In genomic region chr7:155000795-155001194, GRCh38 we compare ENCODE assay signal across 2 cellular contexts.
TF ChIP-seq lines count a peak whose summit lies in the region.

No MANE protein-coding gene starts in this region.

TF ChIP-seq in SK-N-SH, 30 proteins besides CTCF, POLR2A, EP300 and RAD21 (continued from another document):
- TF ChIP-seq USF1 (IDR thresholded peaks at IDR 0.05; ENCODE audit: borderline replicate concordance, low read depth): no peak
- TF ChIP-seq MAX (IDR thresholded peaks at IDR 0.05; ENCODE audit: low read depth): no peak
- TF ChIP-seq TCF12 (IDR thresholded peaks at IDR 0.05): no peak
- no peak for TF ChIP-seq TEAD4 (IDR thresholded peaks at IDR 0.05; ENCODE audit: borderline replicate concordance, insufficient read depth)
- TF ChIP-seq ELF1 (IDR thresholded peaks at IDR 0.05): no peak
- TF ChIP-seq YY1 (IDR thresholded peaks at IDR 0.05; ENCODE audit: low read depth): no peak
- TF ChIP-seq SMC3 (IDR thresholded peaks at IDR 0.05; ENCODE audit: low read depth, low read length): no peak
- TF ChIP-seq MXI1 (IDR thresholded peaks at IDR 0.05; ENCODE audit: low read depth, low read length): no peak
- no peak for TF ChIP-seq CHD2 (IDR thresholded peaks at IDR 0.05; ENCODE audit: low read length, partially characterized antibody)
- TF ChIP-seq GATA2 (CRISPR knock-in tag; IDR thresholded peaks at IDR 0.05): no peak
TF ChIP-seq in SK-N-SH: peak in this region for 0.

TF ChIP-seq in SK-N-SH treated with all-trans-retinoic acid at 6 μM for 48 hours, 23 proteins besides CTCF, POLR2A, EP300 and RAD21 (continued from another document):
- TF ChIP-seq POU6F1 (CRISPR knock-in tag; IDR thresholded peaks at IDR 0.05; ENCODE audit: borderline replicate concordance, low read depth) (no peak), SNAI2 (CRISPR knock-in tag; IDR thresholded peaks at IDR 0.05) (no peak), TSHZ2 (CRISPR knock-in tag; IDR thresholded peaks at IDR 0.05) (no peak), ARNTL (CRISPR knock-in tag; IDR thresholded peaks at IDR 0.05; ENCODE audit: borderline replicate concordance, low read depth) (no peak)
